ENCODE assay signal across 19 cellular contexts in genomic region chr17:81536299-81537290, GRCh38. TPM values are rescaled to one million over a fixed set of nuclear protein-coding genes. Genes with fewer than 3 reads are reported as not detected.
DNase-seq lines count a peak whose midpoint lies in the region; ATAC-seq, FAIRE-seq and TF ChIP-seq lines count a peak whose summit lies in the region.
"Had no signal": no experiment of that assay in that cellular context is flagged by ENCODE, and none has a peak within 500 bp of the region (broad histone marks: within the 10 kb centered on the region; RNA-seq: fewer than 3 reads in every experiment).

No MANE protein-coding gene starts in this region.

- H3K4me3 ChIP-seq in left ventricle myocardium inferior: no peak overlapping the region
- H3K4me3 ChIP-seq in astrocyte (ENCODE audit: insufficient read depth, low read depth, low read length): no peak overlapping the region
- H3K4me3 ChIP-seq in upper lobe of left lung: no peak overlapping the region
- H3K4me3 ChIP-seq: ovary, SK-N-MC had no signal

- DNase-seq in Right ventricle myocardium superior: no peak
- no peak for DNase-seq in left ventricle myocardium inferior
- DNase-seq in astrocyte (ENCODE audit: low read depth): no peak
- DNase-seq in left colon: peak in 1 of 2 donors; percentile 22
- peak; percentile 38 to 86 for DNase-seq in upper lobe of left lung
- DNase-seq in effector CD4-positive, alpha-beta T cell: no peak
- DNase-seq in stimulated activated CD4-positive, alpha-beta T cell treated with anti-CD3 and anti-CD28 coated beads, Interleukin-12 subunit alpha, Interleukin-12 subunit beta, amount 100 ng/mL, for 4 hours: no peak
- DNase-seq: activated CD4-positive, alpha-beta T cell treated with anti-CD3 and anti-CD28 coated beads, Interleukin-2, amount 50 U/mL, for 4 hours; kidney; NCI-H2227 treated with DMSO at 0.1 percent for 48 hours; ovary had no signal

- no peak for TF ChIP-seq POLR2A in upper lobe of left lung (IDR thresholded peaks at IDR 0.05)

- TF ChIP-seq EP300 in upper lobe of left lung (IDR thresholded peaks at IDR 0.05): no peak

- H3K4me1 Mint-ChIP-seq in astrocyte (ENCODE audit: low read depth, unreplicated experiment): no peaks in the 10 kb centered on the region

- WGBS in upper lobe of left lung, 2 donors: 5 to 7% methylated on average over 3 to 23 of the region's 89 CpGs

- no peak overlapping the region for H3K27ac ChIP-seq in left ventricle myocardium inferior (replicated peaks)
- no peak overlapping the region for H3K27ac ChIP-seq in astrocyte (ENCODE audit: low read depth, low read length)
- no peak overlapping the region for H3K27ac ChIP-seq in upper lobe of left lung
- H3K27ac ChIP-seq: HL-60, ovary, SK-N-MC had no signal

- TF ChIP-seq CTCF in left ventricle myocardium inferior (IDR thresholded peaks at IDR 0.05; ENCODE audit: borderline replicate concordance): no peak
- TF ChIP-seq CTCF in astrocyte (IDR thresholded peaks at IDR 0.05; ENCODE audit: insufficient read depth, low read depth, low read length): no peak
- no peak for TF ChIP-seq CTCF in upper lobe of left lung (IDR thresholded peaks at IDR 0.05)

- H3K36me3 Mint-ChIP-seq in astrocyte (ENCODE audit: low read depth, unreplicated experiment): peaks cover 3% of the 10 kb centered on the region

- H3K27ac Mint-ChIP-seq in astrocyte (ENCODE audit: unreplicated experiment): no peak overlapping the region
- H3K27ac Mint-ChIP-seq: activated T-cell treated with anti-CD3 and anti-CD28 coated beads, Interleukin-2, amount 50 U/mL, for 72 hours; CD8-positive, alpha-beta T cell; stimulated activated naive CD8-positive, alpha-beta T cell treated with anti-CD3 and anti-CD28 coated beads, Interleukin-15, Interleukin-2, amounts not matched to agents 100 ng/mL and 50 ng/mL, for 24 hours had no signal

- no peak overlapping the region for H3K9ac ChIP-seq in astrocyte (ENCODE audit: low read length)

- H3K4me3 Mint-ChIP-seq in astrocyte (ENCODE audit: unreplicated experiment): no peak overlapping the region
- H3K4me3 Mint-ChIP-seq: activated T-cell treated with anti-CD3 and anti-CD28 coated beads, Interleukin-2, amount 50 U/mL, for 72 hours; CD8-positive, alpha-beta T cell; stimulated activated naive CD8-positive, alpha-beta T cell treated with anti-CD3 and anti-CD28 coated beads, Interleukin-15, Interleukin-2, amounts not matched to agents 100 ng/mL and 50 ng/mL, for 24 hours had no signal

- H3K36me3 ChIP-seq in left ventricle myocardium inferior (peaks cover 37% of the 10 kb centered on the region), astrocyte (ENCODE audit: insufficient read depth, low read length) (no peaks in the 10 kb centered on the region), upper lobe of left lung (peaks cover 0 to 30% (median 23%) of the 10 kb centered on the region in 4 donors)
- H3K36me3 ChIP-seq: ovary had no signal

- H3K27me3 ChIP-seq in left ventricle myocardium inferior (ENCODE audit: low read depth): peaks cover 53% of the 10 kb centered on the region
- peaks cover 9% of the 10 kb centered on the region for H3K27me3 ChIP-seq in astrocyte (ENCODE audit: insufficient read depth, low read length)
- peaks cover 0 to 26% (median 17%) of the 10 kb centered on the region in 4 donors for H3K27me3 ChIP-seq in upper lobe of left lung
- H3K27me3 ChIP-seq: ovary had no signal

- H2AFZ ChIP-seq in astrocyte (ENCODE audit: low read depth, low read length): no peak overlapping the region

- no peaks in the 10 kb centered on the region for H3K9me3 ChIP-seq in left ventricle myocardium inferior (replicated peaks)
- no peaks in the 10 kb centered on the region for H3K9me3 ChIP-seq in astrocyte (ENCODE audit: insufficient read depth, low read depth, low read length)
- no peaks in the 10 kb centered on the region for H3K9me3 ChIP-seq in upper lobe of left lung
- H3K9me3 ChIP-seq: ovary had no signal

- H3K79me2 ChIP-seq in astrocyte (ENCODE audit: insufficient read depth, low read length): no peaks in the 10 kb centered on the region

- peak; percentile 18 for ATAC-seq in Right ventricle myocardium superior (ENCODE audit: poor library complexity)
- peak; percentile 40 for ATAC-seq in left colon
- ATAC-seq in upper lobe of left lung (ENCODE audit: low FRiP score in 2 of 2): peak in 1 of 2 donors; percentile 1
- ATAC-seq in HG03135 (IDR thresholded peaks at IDR 0.05; ENCODE audit: unreplicated experiment): no peak

- H3K9me3 Mint-ChIP-seq in astrocyte (ENCODE audit: unreplicated experiment): no peaks in the 10 kb centered on the region
- H3K9me3 Mint-ChIP-seq: activated T-cell treated with anti-CD3 and anti-CD28 coated beads, Interleukin-2, amount 50 U/mL, for 72 hours; CD8-positive, alpha-beta T cell; stimulated activated naive CD8-positive, alpha-beta T cell treated with anti-CD3 and anti-CD28 coated beads, Interleukin-15, Interleukin-2, amounts not matched to agents 100 ng/mL and 50 ng/mL, for 24 hours had no signal

- intact Hi-C loops in Right ventricle myocardium superior (cut with DNase I): no loop called here
- intact Hi-C loops in left ventricle myocardium inferior (cut with micrococcal nuclease): no loop called here
- intact Hi-C loops in left colon (cut with DNase I, micrococcal nuclease): no loop called here

- peak overlapping the region; percentile 5 for H3K4me2 ChIP-seq in astrocyte (ENCODE audit: low read length)

- H3K4me1 ChIP-seq in left ventricle myocardium inferior: peaks cover 19% of the 10 kb centered on the region
- peaks cover 4% of the 10 kb centered on the region for H3K4me1 ChIP-seq in astrocyte (ENCODE audit: insufficient read depth, low read length)
- H3K4me1 ChIP-seq in upper lobe of left lung: peaks cover 15 to 21% (median 15%) of the 10 kb centered on the region in 4 donors

- no peaks in the 10 kb centered on the region for H3K27me3 Mint-ChIP-seq in astrocyte (ENCODE audit: low read depth, unreplicated experiment)

- no peak for FAIRE-seq in astrocyte (lab: Jason Lieb, UNC)
- FAIRE-seq: G401.6, kidney, TTC549 had no signal

- H4K20me1 ChIP-seq in astrocyte (ENCODE audit: insufficient read depth, low read length): peaks cover 16% of the 10 kb centered on the region

RNA-seq across cellular contexts. Expression of gene FSCN2, which starts 8.4 kb away (rescaled TPM):
- total RNA-seq in Right ventricle myocardium superior (0.19 TPM), left ventricle myocardium inferior (0.38 TPM), astrocyte (5.6 and 8.0 TPM in 2 replicates), left colon (1 to 10 TPM; 2.3 to 4.9 TPM), upper lobe of left lung (10 to 100 TPM in 1 of 6 donors, 1 to 10 TPM in 5; 2.7 to 37.7 (median 3.9) TPM)

RNA-seq across cellular contexts. Expression of gene FAAP100, which starts 15.6 kb away (rescaled TPM):
- total RNA-seq in Right ventricle myocardium superior: 13.0 TPM
- 15.9 TPM for total RNA-seq in left ventricle myocardium inferior
- 35.8 and 38.9 TPM in 2 replicates for total RNA-seq in astrocyte
- total RNA-seq in left colon: 10 to 100 TPM; 25.4 to 28.8 TPM
- 10 to 100 TPM; 22.0 to 70.2 (median 32.5) TPM for total RNA-seq in upper lobe of left lung

RNA-seq across cellular contexts. Expression of gene ACTG1, which starts 24.0 kb away (rescaled TPM):
- total RNA-seq in Right ventricle myocardium superior (369 TPM), left ventricle myocardium inferior (342 TPM), astrocyte (7,049 and 7,369 TPM in 2 replicates), left colon (1,000 to 10,000 TPM; 3,767 to 4,413 TPM), upper lobe of left lung (1,000 to 10,000 TPM in 5 of 6 donors, 100 to 1,000 TPM in 1; 902 to 3,864 (median 2,097) TPM)

Comparison
In these comparisons a context has a peak if more than half of its experiments do, and no peak if none do; other contexts are left out.
1. DNase-seq: peak in upper lobe of left lung (2 of 2); none in Right ventricle myocardium superior (single experiment), left ventricle myocardium inferior (single experiment), astrocyte (single experiment), effector CD4-positive, alpha-beta T cell (single experiment) and stimulated activated CD4-positive, alpha-beta T cell treated with anti-CD3 and anti-CD28 coated beads, Interleukin-12 subunit alpha, Interleukin-12 subunit beta, amount 100 ng/mL, for 4 hours (single experiment).